In genomic region chr7:78301361-78301760, GRCh38 we compare ENCODE assay signal across 17 cellular contexts.
DNase-seq lines count a peak whose midpoint lies in the region; ATAC-seq and TF ChIP-seq lines count a peak whose summit lies in the region.
"Had no signal": no experiment of that assay in that cellular context is flagged by ENCODE, and none has a peak within 500 bp of the region (broad histone marks: within the 10 kb centered on the region; RNA-seq: fewer than 3 reads in every experiment).

No MANE protein-coding gene starts in this region.

- intact Hi-C loops in activated naive CD4-positive, alpha-beta T cell treated with anti-CD3 and anti-CD28 coated beads for 36 hours (cut with micrococcal nuclease): no loop called here

- POLR2A ChIA-PET in T-cell (lab: Charles Lee): no interaction called here

- no peaks in the 10 kb centered on the region for H3K36me3 Mint-ChIP-seq in activated naive CD4-positive, alpha-beta T cell treated with anti-CD3 and anti-CD28 coated beads for 36 hours (ENCODE audit: low read depth)
- H3K36me3 Mint-ChIP-seq in T-cell: no peaks in the 10 kb centered on the region

- no peaks in the 10 kb centered on the region for H3K4me1 Mint-ChIP-seq in activated naive CD4-positive, alpha-beta T cell treated with anti-CD3 and anti-CD28 coated beads for 36 hours (ENCODE audit: low read depth)
- H3K4me1 Mint-ChIP-seq in T-cell: no peaks in the 10 kb centered on the region

- DNase-seq in HS-27A (ENCODE audit: low read depth) (peak; percentile 65), cardiac fibroblast (ENCODE audit: low read depth in 2 of 2) (peak; percentile 5 to 57), kidney tubule cell (ENCODE audit: low spot score) (peak; percentile 93), NOMO-1 (lab: John Stamatoyannopoulos, UW; ENCODE audit: unreplicated experiment in 2 of 2) (no peak), T-cell (no peak)
- no peak for DNase-seq in activated naive CD4-positive, alpha-beta T cell treated with anti-CD3 and anti-CD28 coated beads for 36 hours
- DNase-seq: 8988T; activated CD4-positive, CD25-positive, alpha-beta regulatory T cell treated with anti-CD3 and anti-CD28 coated beads, Interleukin-2, amount 50 U/mL, for 72 hours; effector memory CD4-positive, alpha-beta T cell; glutamatergic neuron; NCI-H2029 treated with DMSO at 0.1 percent for 48 hours; ovary; stomach; T-helper 2 cell had no signal

- H3K4me1 ChIP-seq in ACC112 (ENCODE audit: control insufficient read depth, insufficient read depth, low read length, unreplicated experiment): peaks cover 13% of the 10 kb centered on the region
- H3K4me1 ChIP-seq: stomach had no signal

- H3K27ac ChIP-seq in ACC112 (ENCODE audit: low read depth, low read length): peak overlapping the region; percentile 22; the same call in 1 of the 2 replicates
- H3K27ac ChIP-seq: cardiac muscle cell, ovary, stomach had no signal

- CTCF ChIA-PET in activated naive CD4-positive, alpha-beta T cell treated with anti-CD3 and anti-CD28 coated beads for 36 hours (lab: Charles Lee): no interaction called here
- CTCF ChIA-PET in T-cell (lab: Charles Lee): no interaction called here

- no peak for TF ChIP-seq CTCF in cardiac fibroblast (IDR thresholded peaks at IDR 0.05; ENCODE audit: low read depth, low read length)

- H3K4me3 ChIP-seq in ACC112 (ENCODE audit: low read depth, low read length): peak overlapping the region; percentile 17; the same call in 1 of the 2 replicates
- no peak overlapping the region for H3K4me3 ChIP-seq in cardiac fibroblast (replicated peaks in 1 of 2; ENCODE audit: low read depth in 2 of 2, low read length in 2 of 2)
- H3K4me3 ChIP-seq: cardiac muscle cell, ovary, stomach had no signal

- H3K9me3 Mint-ChIP-seq in activated naive CD4-positive, alpha-beta T cell treated with anti-CD3 and anti-CD28 coated beads for 36 hours: peaks cover 1% of the 10 kb centered on the region
- H3K9me3 Mint-ChIP-seq in T-cell: no peaks in the 10 kb centered on the region

- no peak overlapping the region for H3K27ac Mint-ChIP-seq in activated naive CD4-positive, alpha-beta T cell treated with anti-CD3 and anti-CD28 coated beads for 36 hours
- H3K27ac Mint-ChIP-seq in T-cell: no peak overlapping the region

- H2AFZ ChIP-seq in ACC112 (ENCODE audit: low read length, unreplicated experiment): peak overlapping the region; percentile 89

- H3K27me3 Mint-ChIP-seq in activated naive CD4-positive, alpha-beta T cell treated with anti-CD3 and anti-CD28 coated beads for 36 hours (ENCODE audit: low read depth): no peaks in the 10 kb centered on the region
- no peaks in the 10 kb centered on the region for H3K27me3 Mint-ChIP-seq in T-cell

- no peak overlapping the region for H3K4me3 Mint-ChIP-seq in activated naive CD4-positive, alpha-beta T cell treated with anti-CD3 and anti-CD28 coated beads for 36 hours
- no peak overlapping the region for H3K4me3 Mint-ChIP-seq in T-cell

- H3K79me2 ChIP-seq in ACC112 (ENCODE audit: control insufficient read depth, insufficient read depth, low read length, unreplicated experiment): no peaks in the 10 kb centered on the region

- no peaks in the 10 kb centered on the region for H3K27me3 ChIP-seq in ACC112 (ENCODE audit: insufficient read depth, low read length)
- H3K27me3 ChIP-seq: cardiac muscle cell, ovary, stomach had no signal

- H3K36me3 ChIP-seq in ACC112 (ENCODE audit: insufficient read depth, low read length): no peaks in the 10 kb centered on the region
- H3K36me3 ChIP-seq: cardiac muscle cell, ovary, stomach had no signal

- ATAC-seq in GM18907 (IDR thresholded peaks at IDR 0.05; ENCODE audit: unreplicated experiment) (no peak), T-cell (replicated peaks in 1 of 4) (no peak)

Comparison
In these comparisons a context has a peak if more than half of its experiments do, and no peak if none do; other contexts are left out.
1. DNase-seq: peak in HS-27A (single experiment), cardiac fibroblast (2 of 2) and kidney tubule cell (single experiment); none in activated naive CD4-positive, alpha-beta T cell treated with anti-CD3 and anti-CD28 coated beads for 36 hours (single experiment), NOMO-1 (0 of 2) and T-cell (0 of 34).